26 cellular contexts compared by ENCODE assay signal in the genomic region with DNA sequence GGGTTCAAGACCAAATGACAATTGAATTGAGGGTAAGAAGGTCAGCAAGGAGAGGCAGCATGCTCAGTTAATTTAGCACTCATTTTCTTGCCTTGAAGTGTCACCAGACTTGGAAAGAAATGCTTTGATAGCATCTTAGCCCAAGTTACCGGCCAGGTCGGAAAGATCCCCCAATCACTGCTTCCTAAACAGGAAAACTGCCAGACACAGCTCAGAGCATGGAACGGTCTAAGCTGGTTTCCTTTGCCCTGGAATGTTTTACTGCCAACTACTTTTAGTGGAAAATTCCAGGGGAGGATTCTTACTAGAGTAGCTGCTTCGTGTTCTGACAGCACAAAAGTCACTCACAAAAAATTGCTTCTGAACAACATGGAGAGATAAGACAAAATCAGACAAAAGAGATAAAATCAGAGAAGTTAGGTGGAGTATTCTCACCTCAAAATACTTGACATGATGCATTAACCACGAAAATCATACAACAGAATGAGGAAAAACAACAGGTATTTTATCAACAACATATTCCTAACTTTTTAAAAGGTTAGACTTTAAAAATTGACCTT.
DNase-seq lines count a peak whose midpoint lies in the region; ATAC-seq and TF ChIP-seq lines count a peak whose summit lies in the region.
"Had no signal": no experiment of that assay in that cellular context is flagged by ENCODE, and none has a peak within 500 bp of the region (broad histone marks: within the 10 kb centered on the region; RNA-seq: fewer than 3 reads in every experiment).

No MANE protein-coding gene starts in this region.

- no peaks in the 10 kb centered on the region for H3K9me2 ChIP-seq in hepatocyte (replicated peaks; ENCODE audit: insufficient read depth)

- ATAC-seq in Right ventricle myocardium inferior, result no peak
- ATAC-seq: psoas muscle had no signal

- H3K79me2 ChIP-seq in hepatocyte, result no peaks in the 10 kb centered on the region

- H3K27ac ChIP-seq in effector memory CD4-positive, alpha-beta T cell (ENCODE audit: insufficient read depth, low read length, poor library complexity, severe bottlenecking), result peak overlapping the region; percentile 50
- H3K27ac ChIP-seq in neutrophil (peak overlapping the region; percentile 37), hepatocyte (no peak overlapping the region)
- H3K27ac ChIP-seq: GM23248, KMS-11, psoas muscle, sigmoid colon, SJCRH30, tibial artery had no signal

- no peak for TF ChIP-seq CTCF in neutrophil (IDR thresholded peaks at IDR 0.05)
- no peak for TF ChIP-seq CTCF in hepatocyte (IDR thresholded peaks at IDR 0.05; ENCODE audit: poor library complexity)

- H4K20me1 ChIP-seq in hepatocyte (ENCODE audit: insufficient read depth, poor library complexity, severe bottlenecking), result no peaks in the 10 kb centered on the region

- H3K9me3 Mint-ChIP-seq in activated CD4-positive, alpha-beta T cell treated with anti-CD3 and anti-CD28 coated beads, Interleukin-2, amount 10 ng/mL, durations not matched to agents 7 days and 5 days, result peaks cover 2% of the 10 kb centered on the region
- H3K9me3 Mint-ChIP-seq in T-helper 2 cell treated with Interferon-gamma antibody and Interleukin-4, amounts not matched to agents 5 μg/mL and 100 μg/mL, for 36 hours, result no peaks in the 10 kb centered on the region
- H3K9me3 Mint-ChIP-seq: activated naive CD8-positive, alpha-beta T cell treated with anti-CD3 and anti-CD28 coated beads for 36 hours; stimulated activated naive CD8-positive, alpha-beta T cell treated with anti-CD3 and anti-CD28 coated beads, Interleukin-15, Interleukin-2, amounts not matched to agents 100 ng/mL and 50 ng/mL, for 24 hours had no signal

- H2AFZ ChIP-seq in hepatocyte, result no peak overlapping the region
- H2AFZ ChIP-seq: GM23248 had no signal

- POLR2A ChIA-PET in activated CD4-positive, alpha-beta T cell treated with anti-CD3 and anti-CD28 coated beads, Interleukin-2, amount 10 ng/mL, durations not matched to agents 7 days and 5 days (lab: Charles Lee), result no interaction called here

- peak overlapping the region; percentile 3 for H3K4me3 ChIP-seq in effector memory CD4-positive, alpha-beta T cell (ENCODE audit: insufficient read depth, low read depth, low read length, poor library complexity, severe bottlenecking)
- no peak overlapping the region for H3K4me3 ChIP-seq in neutrophil (ENCODE audit: low read depth in 1 of 2, low read length in 1 of 2)
- H3K4me3 ChIP-seq in hepatocyte, result no peak overlapping the region
- H3K4me3 ChIP-seq: GM23248, lung, psoas muscle, sigmoid colon, SJCRH30, tibial artery had no signal

- H3K27me3 ChIP-seq in effector memory CD4-positive, alpha-beta T cell (replicated peaks; ENCODE audit: control insufficient read depth, insufficient read depth, low read length, poor library complexity, severe bottlenecking), result no peaks in the 10 kb centered on the region
- H3K27me3 ChIP-seq in neutrophil (no peaks in the 10 kb centered on the region), hepatocyte (no peaks in the 10 kb centered on the region)
- H3K27me3 ChIP-seq: sigmoid colon, SJCRH30, tibial artery had no signal

- H3K36me3 Mint-ChIP-seq in activated CD4-positive, alpha-beta T cell treated with anti-CD3 and anti-CD28 coated beads, Interleukin-2, amount 10 ng/mL, durations not matched to agents 7 days and 5 days (ENCODE audit: low read depth), result peaks cover 85% of the 10 kb centered on the region
- H3K36me3 Mint-ChIP-seq in T-helper 2 cell treated with Interferon-gamma antibody and Interleukin-4, amounts not matched to agents 5 μg/mL and 100 μg/mL, for 36 hours (ENCODE audit: low read depth), result peaks cover 95% of the 10 kb centered on the region

- intact Hi-C loops in Right ventricle myocardium inferior (cut with DNase I), result no loop called here

- CTCF ChIA-PET in activated CD4-positive, alpha-beta T cell treated with anti-CD3 and anti-CD28 coated beads, Interleukin-2, amount 10 ng/mL, durations not matched to agents 7 days and 5 days (lab: Charles Lee), result no interaction called here

- H3K27ac Mint-ChIP-seq in activated CD4-positive, alpha-beta T cell treated with anti-CD3 and anti-CD28 coated beads, Interleukin-2, amount 10 ng/mL, durations not matched to agents 7 days and 5 days, result peak overlapping the region; percentile 72
- peak overlapping the region; percentile 36 for H3K27ac Mint-ChIP-seq in T-helper 2 cell treated with Interferon-gamma antibody and Interleukin-4, amounts not matched to agents 5 μg/mL and 100 μg/mL, for 36 hours
- H3K27ac Mint-ChIP-seq: activated naive CD8-positive, alpha-beta T cell treated with anti-CD3 and anti-CD28 coated beads for 36 hours; stimulated activated naive CD8-positive, alpha-beta T cell treated with anti-CD3 and anti-CD28 coated beads, Interleukin-15, Interleukin-2, amounts not matched to agents 100 ng/mL and 50 ng/mL, for 24 hours had no signal

- 66% methylated on average over 5 of the region's 5 CpGs for WGBS in hepatocyte (ENCODE audit: low lambda C conversion rate, missing lambda C conversion rate)

- H3K4me2 ChIP-seq in hepatocyte, result no peak overlapping the region
- H3K4me2 ChIP-seq: KMS-11 had no signal

- peaks cover 43% of the 10 kb centered on the region for H3K4me1 ChIP-seq in effector memory CD4-positive, alpha-beta T cell (ENCODE audit: control insufficient read depth, insufficient read depth, low read length, poor library complexity, severe bottlenecking)
- H3K4me1 ChIP-seq in neutrophil (ENCODE audit: control insufficient read depth in 1 of 2, insufficient read depth in 1 of 2, low read depth in 1 of 2, low read length in 1 of 2), result no peaks in the 10 kb centered on the region
- no peaks in the 10 kb centered on the region for H3K4me1 ChIP-seq in hepatocyte (ENCODE audit: insufficient read depth)
- H3K4me1 ChIP-seq: psoas muscle, sigmoid colon, SJCRH30, tibial artery had no signal

- H3K4me1 Mint-ChIP-seq in activated CD4-positive, alpha-beta T cell treated with anti-CD3 and anti-CD28 coated beads, Interleukin-2, amount 10 ng/mL, durations not matched to agents 7 days and 5 days, result peaks cover 43% of the 10 kb centered on the region
- peaks cover 61% of the 10 kb centered on the region for H3K4me1 Mint-ChIP-seq in T-helper 2 cell treated with Interferon-gamma antibody and Interleukin-4, amounts not matched to agents 5 μg/mL and 100 μg/mL, for 36 hours (ENCODE audit: low read depth)

- peaks cover 38% of the 10 kb centered on the region for H3K36me3 ChIP-seq in effector memory CD4-positive, alpha-beta T cell (ENCODE audit: control insufficient read depth, insufficient read depth, low read length)
- H3K36me3 ChIP-seq in neutrophil, result peaks cover 95% of the 10 kb centered on the region
- H3K36me3 ChIP-seq in hepatocyte (replicated peaks; ENCODE audit: insufficient read depth, low read depth), result no peaks in the 10 kb centered on the region
- H3K36me3 ChIP-seq: SJCRH30 had no signal

- no peak for DNase-seq in activated CD4-positive, alpha-beta T cell treated with anti-CD3 and anti-CD28 coated beads, Interleukin-2, amount 10 ng/mL, durations not matched to agents 7 days and 5 days
- no peak for DNase-seq in activated CD4-positive, alpha-beta T cell treated with anti-CD3 and anti-CD28 coated beads for 48 hours
- no peak for DNase-seq in T-helper 2 cell treated with Interferon-gamma antibody and Interleukin-4, amounts not matched to agents 5 μg/mL and 100 μg/mL, for 36 hours (ENCODE audit: low spot score)
- DNase-seq in effector memory CD4-positive, alpha-beta T cell, result no peak
- DNase-seq in hepatocyte (ENCODE audit: low spot score) (no peak), Right ventricle myocardium inferior (ENCODE audit: missing footprints) (no peak)
- DNase-seq in stimulated activated CD4-positive, alpha-beta T cell treated with anti-CD3 and anti-CD28 coated beads, Interleukin-4, amount 100 ng/mL, for 1 hour, result no peak
- DNase-seq: activated naive CD8-positive, alpha-beta T cell treated with anti-CD3 and anti-CD28 coated beads for 36 hours; cerebellar nuclear complex; DMS53; erythroblast; GM23248; kidney glomerular epithelial cell; MM.1S; NCI-H1417; NCI-H2029 treated with DMSO at 0.1 percent for 48 hours; NCI-H2227 treated with DMSO at 0.1 percent for 48 hours; psoas muscle; sigmoid colon; SJCRH30; T-helper 1 cell; tibial artery had no signal

- no peak overlapping the region for H3K4me3 Mint-ChIP-seq in activated CD4-positive, alpha-beta T cell treated with anti-CD3 and anti-CD28 coated beads, Interleukin-2, amount 10 ng/mL, durations not matched to agents 7 days and 5 days
- peak overlapping the region; percentile 65 for H3K4me3 Mint-ChIP-seq in T-helper 2 cell treated with Interferon-gamma antibody and Interleukin-4, amounts not matched to agents 5 μg/mL and 100 μg/mL, for 36 hours
- H3K4me3 Mint-ChIP-seq: activated naive CD8-positive, alpha-beta T cell treated with anti-CD3 and anti-CD28 coated beads for 36 hours; stimulated activated naive CD8-positive, alpha-beta T cell treated with anti-CD3 and anti-CD28 coated beads, Interleukin-15, Interleukin-2, amounts not matched to agents 100 ng/mL and 50 ng/mL, for 24 hours had no signal

- no peaks in the 10 kb centered on the region for H3K27me3 Mint-ChIP-seq in activated CD4-positive, alpha-beta T cell treated with anti-CD3 and anti-CD28 coated beads, Interleukin-2, amount 10 ng/mL, durations not matched to agents 7 days and 5 days
- H3K27me3 Mint-ChIP-seq in T-helper 2 cell treated with Interferon-gamma antibody and Interleukin-4, amounts not matched to agents 5 μg/mL and 100 μg/mL, for 36 hours (ENCODE audit: low read depth), result no peaks in the 10 kb centered on the region
- H3K27me3 Mint-ChIP-seq: activated naive CD8-positive, alpha-beta T cell treated with anti-CD3 and anti-CD28 coated beads for 36 hours; stimulated activated naive CD8-positive, alpha-beta T cell treated with anti-CD3 and anti-CD28 coated beads, Interleukin-15, Interleukin-2, amounts not matched to agents 100 ng/mL and 50 ng/mL, for 24 hours had no signal

- no peaks in the 10 kb centered on the region for H3K9me3 ChIP-seq in effector memory CD4-positive, alpha-beta T cell (ENCODE audit: control insufficient read depth, low read length)
- H3K9me3 ChIP-seq in neutrophil, result no peaks in the 10 kb centered on the region
- no peaks in the 10 kb centered on the region for H3K9me3 ChIP-seq in hepatocyte (ENCODE audit: low read depth)
- H3K9me3 ChIP-seq: psoas muscle, sigmoid colon, SJCRH30, tibial artery had no signal
